Comparison of ENCODE assay signal across 9 cellular contexts in the genomic region with DNA sequence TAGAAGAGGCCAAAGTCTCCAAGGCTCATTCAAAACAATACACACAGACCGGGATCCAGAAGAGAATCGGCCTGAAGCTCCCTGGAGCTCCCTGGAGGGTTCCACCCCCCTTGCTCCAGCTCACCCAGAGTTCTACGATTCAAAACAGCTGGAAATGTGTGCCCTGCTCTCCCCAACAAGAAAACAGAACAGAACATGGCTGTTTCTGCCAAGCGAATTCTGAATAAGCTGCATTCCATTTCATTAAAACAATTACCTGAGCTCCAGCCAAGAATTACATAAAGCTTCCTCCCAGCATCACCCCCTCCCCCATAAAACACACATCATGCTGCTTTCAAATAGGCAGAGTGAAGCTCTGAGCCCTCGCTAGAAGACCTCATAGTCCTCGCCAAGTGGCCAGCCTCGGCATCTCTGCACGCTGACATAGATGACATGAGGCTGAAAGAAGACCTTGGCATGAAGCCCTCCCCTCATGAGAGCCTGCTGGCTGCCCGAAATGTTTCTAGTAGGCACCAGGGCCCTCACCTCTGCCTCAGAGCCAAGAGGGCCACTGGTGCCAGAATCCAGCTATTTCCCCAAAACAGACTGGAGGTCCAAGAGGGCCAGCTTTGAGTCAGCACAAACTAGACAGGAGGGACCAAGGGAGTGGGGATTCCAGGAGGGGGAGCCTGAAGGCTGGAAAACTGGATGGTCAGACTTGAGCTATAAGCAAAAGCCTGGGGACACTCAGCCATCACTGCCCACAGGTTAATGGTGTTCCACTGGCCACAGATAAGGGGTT. TPM values are rescaled to one million over a fixed set of nuclear protein-coding genes. Genes with fewer than 3 reads are reported as not detected.
DNase-seq lines count a peak whose midpoint lies in the region; ATAC-seq and TF ChIP-seq lines count a peak whose summit lies in the region.
"Had no signal": no experiment of that assay in that cellular context is flagged by ENCODE, and none has a peak within 500 bp of the region (broad histone marks: within the 10 kb centered on the region; RNA-seq: fewer than 3 reads in every experiment).

No MANE protein-coding gene starts in this region.

- peak overlapping the region; percentile 80 for H3K4me3 Mint-ChIP-seq in HFFc6

- peak; percentile 84 for DNase-seq in HFFc6
- DNase-seq in anterior cingulate cortex (lab: John Stamatoyannopoulos, UW) = peak in 31 of 58 donors; percentile 12 to 74 (median 29)
- peak; percentile 86 for DNase-seq in hepatic stellate cell (ENCODE audit: low spot score)
- DNase-seq in skeletal muscle cell (ENCODE audit: low read depth) = peak; percentile 86
- no peak for DNase-seq in foreskin melanocyte
- no peak for DNase-seq in erythroblast (lab: John Stamatoyannopoulos, UW)

- no peak for TF ChIP-seq POLR2A in erythroblast (IDR thresholded peaks at IDR 0.05; ENCODE audit: low read length)

- ATAC-seq in HG02678 (IDR thresholded peaks at IDR 0.05; ENCODE audit: unreplicated experiment) = no peak
- no peak for ATAC-seq in HG03439 (IDR thresholded peaks at IDR 0.05; ENCODE audit: unreplicated experiment)

- no peaks in the 10 kb centered on the region for H3K27me3 Mint-ChIP-seq in HFFc6 (ENCODE audit: insufficient read depth)

- TF ChIP-seq CTCF in HFFc6 (IDR thresholded peaks at IDR 0.05) = peak; percentile 38; the same call in 1 of the 2 replicates

- no peaks in the 10 kb centered on the region for H3K9me3 Mint-ChIP-seq in HFFc6

- H3K4me3 ChIP-seq in skeletal muscle cell (ENCODE audit: low read depth, low read length) = peak overlapping the region; percentile 6

- H3K4me1 Mint-ChIP-seq in HFFc6 (ENCODE audit: low read depth) = peaks cover 93% of the 10 kb centered on the region

- peaks cover 30% of the 10 kb centered on the region for H3K36me3 Mint-ChIP-seq in HFFc6 (ENCODE audit: low read depth)

- peak overlapping the region; percentile 95 for H3K27ac Mint-ChIP-seq in HFFc6

RNA-seq across cellular contexts. Expression of gene PXN, which starts 8.3 kb away (rescaled TPM):
- 100 to 1,000 TPM; 219 to 290 (median 253) TPM for total RNA-seq in HFFc6 (2021; fragmentation: NEBNext Ultra II Directional; extraction: Animal tissue kit (Norgen Biotek cat#: 25700))

RNA-seq across cellular contexts. Expression of gene RNU4-2, which starts 34.5 kb away (rescaled TPM):
- 1,000 to 10,000 TPM in 5 of 6 experiments, 100 to 1,000 TPM in 1; 743 to 2,047 (median 1,452) TPM for total RNA-seq in HFFc6 (2021; fragmentation: NEBNext Ultra II Directional; extraction: Animal tissue kit (Norgen Biotek cat#: 25700))
- total RNA-seq: NCI-H460 had no signal

RNA-seq across cellular contexts. Expression of gene RNU4-1, which starts 35.8 kb away (rescaled TPM):
- total RNA-seq in HFFc6 (2021; fragmentation: NEBNext Ultra II Directional; extraction: Animal tissue kit (Norgen Biotek cat#: 25700)) = 1,000 to 10,000 TPM in 4 of 6 experiments, 100 to 1,000 TPM in 2; 766 to 1,512 (median 1,200) TPM
- total RNA-seq: NCI-H460 had no signal

RNA-seq across cellular contexts. Expression of gene SIRT4, which starts 44.9 kb away (rescaled TPM):
- 1 to 10 TPM in 3 of 6 experiments, under 1 TPM in 3; 0.84 to 2.1 (median 1.1) TPM for total RNA-seq in HFFc6 (2021; fragmentation: NEBNext Ultra II Directional; extraction: Animal tissue kit (Norgen Biotek cat#: 25700))

RNA-seq across cellular contexts. Expression of gene RPLP0, which starts 56.3 kb away (rescaled TPM):
- total RNA-seq in HFFc6 (2021; fragmentation: NEBNext Ultra II Directional; extraction: Animal tissue kit (Norgen Biotek cat#: 25700)) = 1,000 to 10,000 TPM; 2,131 to 2,494 (median 2,241) TPM

Comparison
In these comparisons a context has a peak if more than half of its experiments do, and no peak if none do; other contexts are left out.
1. DNase-seq: peak in HFFc6 (single experiment), anterior cingulate cortex (31 of 58), hepatic stellate cell (single experiment) and skeletal muscle cell (single experiment); none in foreskin melanocyte (single experiment) and erythroblast (0 of 2).